27 cellular contexts compared by ENCODE assay signal in the genomic region with DNA sequence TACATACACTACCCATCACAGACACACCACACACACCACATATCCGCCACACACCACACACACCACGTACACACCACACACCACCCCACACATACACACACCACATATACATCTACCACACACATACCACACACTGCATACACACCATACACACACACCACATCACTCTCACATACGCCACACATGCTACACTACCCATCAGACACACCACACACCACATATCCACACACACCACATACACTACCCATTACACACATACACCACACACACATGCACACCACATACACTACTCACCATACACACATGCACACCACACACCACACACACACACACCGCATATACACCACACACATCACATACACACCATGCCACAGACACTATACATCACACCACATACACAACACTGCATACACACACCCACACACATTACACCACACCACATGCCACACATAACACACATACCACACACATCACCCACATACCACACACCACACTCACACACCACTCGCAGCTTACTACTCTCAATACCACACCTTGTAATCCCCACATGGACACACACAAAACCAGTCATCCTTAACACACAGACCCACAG. TPM values are rescaled to one million over a fixed set of nuclear protein-coding genes. Genes with fewer than 3 reads are reported as not detected.
DNase-seq lines count a peak whose midpoint lies in the region; ATAC-seq, FAIRE-seq and TF ChIP-seq lines count a peak whose summit lies in the region.
"Had no signal": no experiment of that assay in that cellular context is flagged by ENCODE, and none has a peak within 500 bp of the region (broad histone marks: within the 10 kb centered on the region; RNA-seq: fewer than 3 reads in every experiment).

No MANE protein-coding gene starts in this region.

- POLR2A ChIA-PET in IMR-90 (lab: Charles Lee; ENCODE audit: unreplicated experiment) = no interaction called here

- no peak overlapping the region for H3K9ac ChIP-seq in IMR-90 (ENCODE audit: low read depth, low read length)
- no peak overlapping the region for H3K9ac ChIP-seq in neuronal stem cell (ENCODE audit: low read depth, low read length, poor library complexity)
- H3K9ac ChIP-seq: SK-N-SH had no signal

- no peak overlapping the region for H4K5ac ChIP-seq in IMR-90 (ENCODE audit: low read depth, low read length)

- peak; percentile 100 for FAIRE-seq in bronchial epithelial cell (lab: Jason Lieb, UNC)
- FAIRE-seq in urothelium cell line (lab: Jason Lieb, UNC) = peak; percentile 100

- BruUV-seq in IMR-90 (replicated peaks; lab: Mats Ljungman, UMichigan) = no TSS peak

- dilution Hi-C loops in IMR-90 (cut with HindIII; ENCODE audit: low sequenced_read_pairs, unreplicated experiment) = no loop called here

- H3K27ac ChIP-seq in IMR-90 (ENCODE audit: insufficient read depth, low read length) (no peak overlapping the region), neuronal stem cell (replicated peaks; ENCODE audit: low read length) (no peak overlapping the region), testis (no peak overlapping the region)
- H3K27ac ChIP-seq: C4-2B had no signal

- H3K36me3 ChIP-seq in IMR-90 (ENCODE audit: control insufficient read depth, insufficient read depth, low read length) = no peaks in the 10 kb centered on the region
- no peaks in the 10 kb centered on the region for H3K36me3 ChIP-seq in bronchial epithelial cell (ENCODE audit: control insufficient read depth, insufficient read depth, low read length)
- H3K36me3 ChIP-seq in neuronal stem cell (replicated peaks in 1 of 2; ENCODE audit: control insufficient read depth in 2 of 2, insufficient read depth in 2 of 2, low read length in 2 of 2) = peaks cover 0 to 6% of the 10 kb centered on the region in 2 donors
- H3K36me3 ChIP-seq in testis (ENCODE audit: low read depth, missing control alignments) = no peaks in the 10 kb centered on the region
- H3K36me3 ChIP-seq: HAP-1 had no signal

- H2AK5ac ChIP-seq in IMR-90 (ENCODE audit: low read depth, low read length) = no peak overlapping the region
- no peak overlapping the region for H2AK5ac ChIP-seq in neuronal stem cell (ENCODE audit: low read depth, low read length)

- no peak overlapping the region for H3K4me2 ChIP-seq in IMR-90 (ENCODE audit: low read depth, low read length)
- no peak overlapping the region for H3K4me2 ChIP-seq in neuronal stem cell (ENCODE audit: insufficient read depth, low read length, poor library complexity, severe bottlenecking)
- H3K4me2 ChIP-seq: GM23338, SK-N-SH had no signal

- 0 out of 2 replicates have a peak, but pooled peaks cover 2% of the 10 kb centered on the region for H3K4me1 ChIP-seq in IMR-90 (ENCODE audit: control insufficient read depth, insufficient read depth, low read length)
- H3K4me1 ChIP-seq in neuronal stem cell (ENCODE audit: control insufficient read depth in 2 of 2, insufficient read depth in 1 of 2, low read depth in 1 of 2, low read length in 2 of 2) = peaks cover 0 to 3% of the 10 kb centered on the region in 2 donors
- H3K4me1 ChIP-seq in testis = peaks cover 3% of the 10 kb centered on the region
- H3K4me1 ChIP-seq: Caco-2, HAP-1 had no signal

- H3K18ac ChIP-seq in IMR-90 (ENCODE audit: low read depth, low read length) (no peak overlapping the region), neuronal stem cell (ENCODE audit: low read length) (no peak overlapping the region)

- WGBS in IMR-90 (ENCODE audit: extremely low coverage in 2 of 2, insufficient read length in 1 of 2), 2 experiments = 94 to 100% methylated on average over 2 to 5 of the region's 5 CpGs
- WGBS in neuronal stem cell (ENCODE audit: extremely low coverage in 2 of 2, insufficient read length in 2 of 2, insufficient replicate concordance in 1 of 2), 2 donors = 100% methylated on average over 2 to 5 of the region's 5 CpGs
- 89 to 92% methylated on average over 5 of the region's 5 CpGs for WGBS in testis, 2 donors

- H2AK9ac ChIP-seq in IMR-90 (replicated peaks; ENCODE audit: low read depth, low read length, poor library complexity) = peak overlapping the region; percentile 26

- H3K4me3 ChIP-seq in IMR-90 (ENCODE audit: insufficient read depth, low read depth, low read length) = no peak overlapping the region
- H3K4me3 ChIP-seq in bronchial epithelial cell (ENCODE audit: low read depth, low read length) = no peak overlapping the region
- peak overlapping the region in 1 of 2 donors; percentile 12 for H3K4me3 ChIP-seq in neuronal stem cell (ENCODE audit: low read length in 2 of 2)
- no peak overlapping the region for H3K4me3 ChIP-seq in testis
- H3K4me3 ChIP-seq: GM23338, HAP-1 had no signal

- H4K8ac ChIP-seq in IMR-90 (ENCODE audit: low read depth in 2 of 2, low read length in 2 of 2) (no peak overlapping the region), neuronal stem cell (ENCODE audit: low read depth, low read length) (no peak overlapping the region)

- H2BK15ac ChIP-seq in IMR-90 (ENCODE audit: low read depth, low read length) (no peak overlapping the region), neuronal stem cell (ENCODE audit: low read length) (no peak overlapping the region)

- H4K91ac ChIP-seq in IMR-90 (ENCODE audit: insufficient read depth, low read depth, low read length) (no peak overlapping the region), neuronal stem cell (ENCODE audit: low read depth, low read length, poor library complexity) (no peak overlapping the region)

- H4K20me1 ChIP-seq in IMR-90 (ENCODE audit: insufficient read depth, low read length) = peaks cover 19% of the 10 kb centered on the region

- no peaks in the 10 kb centered on the region for H3K79me1 ChIP-seq in IMR-90 (ENCODE audit: low read depth in 1 of 2, low read length in 2 of 2)
- H3K79me1 ChIP-seq in neuronal stem cell (ENCODE audit: low read depth, low read length) = peaks cover 6% of the 10 kb centered on the region

- no peak for ATAC-seq in IMR-90 (ENCODE audit: low read depth)
- ATAC-seq in GM18861 (IDR thresholded peaks at IDR 0.05; ENCODE audit: unreplicated experiment) = no peak
- ATAC-seq: CD8-positive, alpha-beta T cell; GM23338; PC-3 had no signal

- TF ChIP-seq RAD21 in IMR-90 (IDR thresholded peaks at IDR 0.05; ENCODE audit: low read length) = no peak

- peaks cover 20% of the 10 kb centered on the region for H3K9me1 ChIP-seq in IMR-90 (ENCODE audit: insufficient read depth, low read length)

- intact Hi-C loops in IMR-90 (cut with micrococcal nuclease) = no loop called here
- intact Hi-C loops in testis (cut with DNase I; ENCODE audit: low total_unique reads) = no loop called here

- no peak overlapping the region for H2BK120ac ChIP-seq in IMR-90 (ENCODE audit: low read depth, low read length)
- H2BK120ac ChIP-seq in neuronal stem cell (ENCODE audit: low read depth, low read length) = no peak overlapping the region

- in situ Hi-C loops in IMR-90 (cut with MboI; ENCODE audit: low sequenced_read_pairs) = no loop called here

- H2BK20ac ChIP-seq in IMR-90 (ENCODE audit: low read depth, low read length) = no peak overlapping the region

- H2BK5ac ChIP-seq in IMR-90 (ENCODE audit: low read depth, low read length, poor library complexity, severe bottlenecking) (peak overlapping the region; percentile 93), neuronal stem cell (ENCODE audit: low read length) (no peak overlapping the region)

- no peak overlapping the region for H3K56ac ChIP-seq in IMR-90 (ENCODE audit: extremely low read depth, insufficient read depth, low read length)

- H2BK12ac ChIP-seq in neuronal stem cell (ENCODE audit: low read length) = no peak overlapping the region

- H3K23ac ChIP-seq in IMR-90 (ENCODE audit: low read depth, low read length) (no peak overlapping the region), neuronal stem cell (ENCODE audit: low read depth, low read length, poor library complexity) (peak overlapping the region; percentile 58)

- TF ChIP-seq CTCF in IMR-90 (conservative IDR thresholded peaks at IDR 0.05; ENCODE audit: low read depth, low read length) (no peak), bronchial epithelial cell (IDR thresholded peaks at IDR 0.05; ENCODE audit: insufficient read depth, low read length, severe bottlenecking) (no peak), testis (IDR thresholded peaks at IDR 0.05) (no peak)

- H3K4ac ChIP-seq in IMR-90 (ENCODE audit: low read depth, low read length) = no peak overlapping the region
- no peak overlapping the region for H3K4ac ChIP-seq in neuronal stem cell (ENCODE audit: low read length)

- DNase-seq in IMR-90 (no peak), bronchial epithelial cell (ENCODE audit: low read depth) (no peak), neuronal stem cell (ENCODE audit: low spot score) (no peak), urothelium cell line (ENCODE audit: low spot score) (no peak), HT-29 (ENCODE audit: low spot score) (no peak), testis (no peak)
- DNase-seq: Caco-2; CD8-positive, alpha-beta T cell; DMS 273 treated with DMSO at 0.1 percent for 48 hours; DMS79 treated with DMSO at 0.1 percent for 48 hours; GF-D8; Kasumi-1; MV-4-11; NCI-H1105; NCI-H2029; NCI-H446 treated with DMSO at 0.1 percent for 48 hours; NCI-H526; NCI-H82; NK-92 treated with Interleukin-12 subunit alpha and Interleukin-12 subunit beta, amount 100 ng/mL, for 24 hours; PC-3; SK-N-SH; SW 1271 had no signal

- H3K27me3 ChIP-seq in IMR-90 (ENCODE audit: control insufficient read depth, insufficient read depth, low read length) (peaks cover 82% of the 10 kb centered on the region), bronchial epithelial cell (ENCODE audit: control insufficient read depth, insufficient read depth, low read length) (peaks cover 41% of the 10 kb centered on the region), neuronal stem cell (ENCODE audit: control insufficient read depth in 3 of 3, insufficient read depth in 3 of 3, low read depth in 1 of 3, low read length in 3 of 3) (peaks cover 31 to 95% (median 84%) of the 10 kb centered on the region in 3 experiments), testis (no peaks in the 10 kb centered on the region)

- CTCF ChIA-PET in IMR-90 (lab: Yijun Ruan, JAX) = interaction anchor here (0.5 kb wide), 1 partner anchor 43 kb away, joined by 3 read pairs; no protein-coding TSS in a partner anchor

- H3K9me3 ChIP-seq in IMR-90 (ENCODE audit: control insufficient read depth, insufficient read depth, low read length) (no peaks in the 10 kb centered on the region), neuronal stem cell (replicated peaks in 1 of 2; ENCODE audit: control insufficient read depth in 2 of 2, insufficient read depth in 1 of 2, low read depth in 1 of 2, low read length in 2 of 2) (peaks cover 0 to 25% of the 10 kb centered on the region in 2 donors), testis (no peaks in the 10 kb centered on the region)
- H3K9me3 ChIP-seq: Caco-2, HAP-1, SK-N-SH had no signal

- no peak overlapping the region for H3K14ac ChIP-seq in IMR-90 (replicated peaks; ENCODE audit: low read depth, low read length)
- H3K14ac ChIP-seq in neuronal stem cell (ENCODE audit: low read length) = peak overlapping the region; percentile 3

- TF ChIP-seq POLR2A in IMR-90 (IDR thresholded peaks at IDR 0.05; ENCODE audit: low read depth, low read length) (no peak), testis (IDR thresholded peaks at IDR 0.05) (no peak)

- peak overlapping the region; percentile 58 for H2AFZ ChIP-seq in IMR-90 (replicated peaks; ENCODE audit: low read length, poor library complexity)
- H2AFZ ChIP-seq in neuronal stem cell (ENCODE audit: low read length) = no peak overlapping the region
- H2AFZ ChIP-seq: GM23338 had no signal

RNA-seq across cellular contexts. Expression of a gene that starts 9.5 kb away (rescaled TPM):
- not detected in 2 replicates for total RNA-seq in IMR-90 (2012; rRNA removed)
- polyA plus RNA-seq in IMR-90 (2012; rRNA removed) = 0.09 TPM in 1 of 2 replicates, not detected in the other
- polyA plus RNA-seq in IMR-90 (2012; cell fraction: cytosol; rRNA removed) = 0.02 and 0.08 TPM in 2 replicates
- polyA plus RNA-seq in IMR-90 (2012; cell fraction: nucleus; rRNA removed; ENCODE audit: low replicate concordance) = 0.26 and 0.53 TPM in 2 replicates
- total RNA-seq in bronchial epithelial cell = under 0.01 TPM in 2 replicates
- polyA plus RNA-seq in neuronal stem cell (2013, experiment 1 of 2) = 0.47 TPM
- polyA plus RNA-seq in neuronal stem cell (2013, experiment 2 of 2) = 0.44 TPM
- 0.39 and 0.64 TPM in 2 replicates for total RNA-seq in HT-29 (2014; rRNA removed; shearing (Covaris generic))
- total RNA-seq in testis = 1 to 10 TPM; 2.2 to 2.4 TPM
- 0.78 TPM for polyA plus RNA-seq in testis (ENCODE audit: insufficient read depth, low read depth, low replicate concordance)
- total RNA-seq: MCF 10A had no signal
- polyA plus RNA-seq: GM23338 had no signal

RNA-seq across cellular contexts. Expression of a gene that starts 35.8 kb away (rescaled TPM):
- total RNA-seq in IMR-90 (2012; rRNA removed) (11.5 and 12.5 TPM in 2 replicates), bronchial epithelial cell (19.2 and 25.0 TPM in 2 replicates), testis (10 to 100 TPM; 51.2 to 56.3 TPM)
- polyA plus RNA-seq in IMR-90 (2012; rRNA removed) (47.1 and 51.2 TPM in 2 replicates), testis (ENCODE audit: insufficient read depth, low read depth, low replicate concordance) (33.2 TPM)
- polyA plus RNA-seq in IMR-90 (2012; cell fraction: cytosol; rRNA removed) = 42.5 and 58.8 TPM in 2 replicates
- polyA plus RNA-seq in IMR-90 (2012; cell fraction: nucleus; rRNA removed; ENCODE audit: low replicate concordance) = 228 and 380 TPM in 2 replicates
- 30.0 TPM for polyA plus RNA-seq in neuronal stem cell (2013, experiment 1 of 2)
- polyA plus RNA-seq in neuronal stem cell (2013, experiment 2 of 2) = 29.8 TPM
- total RNA-seq in HT-29 (2014; rRNA removed; shearing (Covaris generic)) = 189 and 199 TPM in 2 replicates

RNA-seq across cellular contexts. Expression of a gene that starts 40.4 kb away (rescaled TPM):
- total RNA-seq in IMR-90 (2012; rRNA removed) (117 and 145 TPM in 2 replicates), bronchial epithelial cell (96.6 and 98.4 TPM in 2 replicates), testis (100 to 1,000 TPM; 143 to 196 TPM)
- polyA plus RNA-seq in IMR-90 (2012; rRNA removed) (276 and 320 TPM in 2 replicates), testis (ENCODE audit: insufficient read depth, low read depth, low replicate concordance) (182 TPM)
- 632 and 774 TPM in 2 replicates for polyA plus RNA-seq in IMR-90 (2012; cell fraction: cytosol; rRNA removed)
- 305 and 429 TPM in 2 replicates for polyA plus RNA-seq in IMR-90 (2012; cell fraction: nucleus; rRNA removed; ENCODE audit: low replicate concordance)
- polyA plus RNA-seq in neuronal stem cell (2013, experiment 1 of 2) = 83.3 TPM
- 90.0 TPM for polyA plus RNA-seq in neuronal stem cell (2013, experiment 2 of 2)
- total RNA-seq in HT-29 (2014; rRNA removed; shearing (Covaris generic)) = 232 and 234 TPM in 2 replicates

RNA-seq across cellular contexts. Expression of a gene that starts 41.7 kb away (rescaled TPM):
- total RNA-seq in IMR-90 (2012; rRNA removed) (not detected in 2 replicates), bronchial epithelial cell (not detected in 2 replicates), testis (under 1 TPM in 1 of 2 donors, not detected in 1; 0.87 TPM)
- polyA plus RNA-seq in IMR-90 (2012; rRNA removed) (0.19 and 0.24 TPM in 2 replicates), testis (ENCODE audit: insufficient read depth, low read depth, low replicate concordance) (3.6 TPM)
- 0.10 and 0.37 TPM in 2 replicates for polyA plus RNA-seq in IMR-90 (2012; cell fraction: cytosol; rRNA removed)
- 0.06 and 0.25 TPM in 2 replicates for polyA plus RNA-seq in IMR-90 (2012; cell fraction: nucleus; rRNA removed; ENCODE audit: low replicate concordance)
- polyA plus RNA-seq in neuronal stem cell (2013, experiment 1 of 2) = 0.67 TPM
- 0.64 TPM for polyA plus RNA-seq in neuronal stem cell (2013, experiment 2 of 2)
- 0.81 and 1.4 TPM in 2 replicates for total RNA-seq in HT-29 (2014; rRNA removed; shearing (Covaris generic))
- total RNA-seq: GM23338, MCF 10A had no signal

RNA-seq across cellular contexts. Expression of a gene that starts 58.7 kb away (rescaled TPM):
- total RNA-seq in IMR-90 (2012; rRNA removed) = 230 and 299 TPM in 2 replicates
- polyA plus RNA-seq in IMR-90 (2012; rRNA removed) = 1,882 and 3,988 TPM in 2 replicates
- polyA plus RNA-seq in IMR-90 (2012; cell fraction: cytosol; rRNA removed) = 1,236 and 2,903 TPM in 2 replicates
- polyA plus RNA-seq in IMR-90 (2012; cell fraction: nucleus; rRNA removed; ENCODE audit: low replicate concordance) = 465 and 1,276 TPM in 2 replicates
- 2,069 and 2,277 TPM in 2 replicates for total RNA-seq in bronchial epithelial cell
- polyA plus RNA-seq in neuronal stem cell (2013, experiment 1 of 2) = 4,580 TPM
- polyA plus RNA-seq in neuronal stem cell (2013, experiment 2 of 2) = 4,472 TPM
- total RNA-seq in HT-29 (2014; rRNA removed; shearing (Covaris generic)) = 4,362 and 4,557 TPM in 2 replicates
- 1,000 to 10,000 TPM in 1 of 2 donors, 100 to 1,000 TPM in 1; 869 to 1,199 TPM for total RNA-seq in testis
- polyA plus RNA-seq in testis (ENCODE audit: insufficient read depth, low read depth, low replicate concordance) = 1,270 TPM
